Comparison of ENCODE assay signal across 23 cellular contexts in the genomic region with DNA sequence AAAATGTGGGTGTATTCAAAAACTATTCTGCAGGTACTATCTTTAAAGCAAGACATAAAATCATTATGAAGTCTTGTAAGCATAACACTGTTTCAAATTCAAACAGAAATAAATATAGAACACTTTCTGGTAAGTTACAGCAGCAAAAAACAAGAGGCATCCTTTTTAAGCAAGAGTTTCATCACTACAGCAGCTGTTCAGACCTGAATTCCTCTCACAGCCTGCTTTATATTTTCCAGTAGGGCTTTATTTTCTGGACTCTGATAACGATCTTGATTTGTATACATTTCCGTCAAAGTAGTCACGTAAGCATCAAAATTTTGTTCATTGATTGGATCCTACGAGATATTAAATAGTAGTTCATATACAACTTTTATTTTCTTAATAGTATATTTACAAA. TPM values are rescaled to one million over a fixed set of nuclear protein-coding genes. Genes with fewer than 3 reads are reported as not detected.
DNase-seq lines count a peak whose midpoint lies in the region; ATAC-seq, FAIRE-seq and TF ChIP-seq lines count a peak whose summit lies in the region.
"Had no signal": no experiment of that assay in that cellular context is flagged by ENCODE, and none has a peak within 500 bp of the region (broad histone marks: within the 10 kb centered on the region; RNA-seq: fewer than 3 reads in every experiment).

No MANE protein-coding gene starts in this region.

- H3K9me2 ChIP-seq in MM.1S (replicated peaks; ENCODE audit: insufficient read depth, low read length): no peaks in the 10 kb centered on the region
- H3K9me2 ChIP-seq: SK-N-SH had no signal

- TF ChIP-seq EP300 in A549 (IDR thresholded peaks at IDR 0.05): no peak

- H2AFZ ChIP-seq in MM.1S (ENCODE audit: low read length): no peak overlapping the region

- no peak for DNase-seq in A549 (ENCODE audit: low read depth in 1 of 2, low spot score in 1 of 2)
- peak; percentile 69 for DNase-seq in H4 (ENCODE audit: low spot score)
- peak; percentile 73 for DNase-seq in adipocyte (ENCODE audit: low read depth)
- peak; percentile 68 for DNase-seq in myocyte (ENCODE audit: low read depth)
- DNase-seq in MM.1S: no peak
- no peak for DNase-seq in osteocyte (ENCODE audit: extremely low spot score, unreplicated experiment)
- DNase-seq in LoVo (ENCODE audit: low spot score): no peak
- DNase-seq in activated T-cell treated with anti-CD3 and anti-CD28 coated beads, Interleukin-2, amount 50 U/mL, for 24 hours: no peak
- DNase-seq: activated CD4-positive, alpha-beta T cell treated with anti-CD3 and anti-CD28 coated beads, Interleukin-2, amount 10 ng/mL, durations not matched to agents 7 days and 5 days; activated naive CD4-positive, alpha-beta T cell treated with anti-CD3 and anti-CD28 coated beads, Interleukin-2, amount 10 ng/mL, durations not matched to agents 7 days and 5 days; activated T-cell treated with anti-CD3 and anti-CD28 coated beads for 4 hours; Caco-2; cortex of kidney; naive thymus-derived CD4-positive, alpha-beta T cell; NCI-H526 treated with DMSO at 0.1 percent for 48 hours; OCI-M1; SK-N-SH had no signal

- WGBS in A549 (ENCODE audit: missing lambda C conversion rate): 58% methylated on average over 4 of the region's 4 CpGs

- H3K4me3 Mint-ChIP-seq in osteocyte (ENCODE audit: unreplicated experiment): no peak overlapping the region
- no peak overlapping the region for H3K4me3 Mint-ChIP-seq in activated T-cell treated with anti-CD3 and anti-CD28 coated beads, Interleukin-2, amount 50 U/mL, for 24 hours
- H3K4me3 Mint-ChIP-seq: activated CD4-positive, alpha-beta T cell treated with anti-CD3 and anti-CD28 coated beads, Interleukin-2, amount 10 ng/mL, durations not matched to agents 7 days and 5 days; activated naive CD4-positive, alpha-beta T cell treated with anti-CD3 and anti-CD28 coated beads, Interleukin-2, amount 10 ng/mL, durations not matched to agents 7 days and 5 days; stimulated activated memory B cell treated with anti-CD40 and anti-IgM and Interleukin-4, amounts not matched to agents 10 μg/mL and 1 μg/mL and 100 μg/mL, for 72 hours; type B pancreatic cell had no signal

- H3K4me3 ChIP-seq in A549 (no peak overlapping the region), adipocyte (ENCODE audit: low read length) (no peak overlapping the region), MM.1S (ENCODE audit: low read length) (no peak overlapping the region)
- H3K4me3 ChIP-seq: body of pancreas had no signal

- CTCF ChIA-PET in A549 (lab: Yijun Ruan, JAX): interaction anchor here (1.4 kb wide), 1 partner anchor 14 kb away, joined by 3 read pairs; no protein-coding TSS in a partner anchor

- H3K4me2 ChIP-seq in A549: no peak overlapping the region
- no peak overlapping the region for H3K4me2 ChIP-seq in MM.1S (ENCODE audit: low read depth, low read length)
- H3K4me2 ChIP-seq: SK-N-SH had no signal

- H3K27me3 ChIP-seq in adipocyte (replicated peaks; ENCODE audit: control insufficient read depth, insufficient read depth, low read length) (peaks cover 61% of the 10 kb centered on the region), MM.1S (replicated peaks; ENCODE audit: insufficient read depth, low read length) (no peaks in the 10 kb centered on the region)
- H3K27me3 ChIP-seq: body of pancreas had no signal

- H3K27ac ChIP-seq in A549 (no peak overlapping the region), MM.1S (ENCODE audit: low read length) (no peak overlapping the region)
- H3K27ac ChIP-seq: body of pancreas had no signal

- H3K27me3 Mint-ChIP-seq in osteocyte (ENCODE audit: unreplicated experiment): peaks cover 17% of the 10 kb centered on the region
- no peaks in the 10 kb centered on the region for H3K27me3 Mint-ChIP-seq in activated T-cell treated with anti-CD3 and anti-CD28 coated beads, Interleukin-2, amount 50 U/mL, for 24 hours
- H3K27me3 Mint-ChIP-seq: activated naive CD4-positive, alpha-beta T cell treated with anti-CD3 and anti-CD28 coated beads, Interleukin-2, amount 10 ng/mL, durations not matched to agents 7 days and 5 days; stimulated activated memory B cell treated with anti-CD40 and anti-IgM and Interleukin-4, amounts not matched to agents 10 μg/mL and 1 μg/mL and 100 μg/mL, for 72 hours had no signal

- no peak overlapping the region for H3K27ac Mint-ChIP-seq in osteocyte (ENCODE audit: unreplicated experiment)
- H3K27ac Mint-ChIP-seq in activated T-cell treated with anti-CD3 and anti-CD28 coated beads, Interleukin-2, amount 50 U/mL, for 24 hours: no peak overlapping the region
- H3K27ac Mint-ChIP-seq: activated CD4-positive, alpha-beta T cell treated with anti-CD3 and anti-CD28 coated beads, Interleukin-2, amount 10 ng/mL, durations not matched to agents 7 days and 5 days; activated naive CD4-positive, alpha-beta T cell treated with anti-CD3 and anti-CD28 coated beads, Interleukin-2, amount 10 ng/mL, durations not matched to agents 7 days and 5 days; progenitor cell of endocrine pancreas; stimulated activated memory B cell treated with anti-CD40 and anti-IgM and Interleukin-4, amounts not matched to agents 10 μg/mL and 1 μg/mL and 100 μg/mL, for 72 hours; type B pancreatic cell had no signal

- H3K9me3 ChIP-seq in A549 (no peaks in the 10 kb centered on the region), adipocyte (ENCODE audit: control insufficient read depth, low read length) (no peaks in the 10 kb centered on the region), MM.1S (replicated peaks; ENCODE audit: insufficient read depth, low read length) (no peaks in the 10 kb centered on the region)
- H3K9me3 ChIP-seq: body of pancreas, Caco-2, SK-N-SH had no signal

- no peaks in the 10 kb centered on the region for H4K20me1 ChIP-seq in MM.1S (ENCODE audit: insufficient read depth, low read length)

- no peaks in the 10 kb centered on the region for H3K9me3 Mint-ChIP-seq in osteocyte (ENCODE audit: unreplicated experiment)
- H3K9me3 Mint-ChIP-seq in activated T-cell treated with anti-CD3 and anti-CD28 coated beads, Interleukin-2, amount 50 U/mL, for 24 hours: no peaks in the 10 kb centered on the region
- H3K9me3 Mint-ChIP-seq: activated CD4-positive, alpha-beta T cell treated with anti-CD3 and anti-CD28 coated beads, Interleukin-2, amount 10 ng/mL, durations not matched to agents 7 days and 5 days; activated naive CD4-positive, alpha-beta T cell treated with anti-CD3 and anti-CD28 coated beads, Interleukin-2, amount 10 ng/mL, durations not matched to agents 7 days and 5 days; naive thymus-derived CD4-positive, alpha-beta T cell; stimulated activated memory B cell treated with anti-CD40 and anti-IgM and Interleukin-4, amounts not matched to agents 10 μg/mL and 1 μg/mL and 100 μg/mL, for 72 hours; type B pancreatic cell had no signal

- H3K9ac ChIP-seq in adipocyte (ENCODE audit: low read length): no peak overlapping the region
- H3K9ac ChIP-seq in MM.1S (ENCODE audit: low read length): no peak overlapping the region
- H3K9ac ChIP-seq: SK-N-SH had no signal

- no peaks in the 10 kb centered on the region for H3K36me3 Mint-ChIP-seq in osteocyte (ENCODE audit: unreplicated experiment)
- H3K36me3 Mint-ChIP-seq in activated T-cell treated with anti-CD3 and anti-CD28 coated beads, Interleukin-2, amount 50 U/mL, for 24 hours (ENCODE audit: low read depth): no peaks in the 10 kb centered on the region
- H3K36me3 Mint-ChIP-seq: activated naive CD4-positive, alpha-beta T cell treated with anti-CD3 and anti-CD28 coated beads, Interleukin-2, amount 10 ng/mL, durations not matched to agents 7 days and 5 days; naive thymus-derived CD4-positive, alpha-beta T cell; stimulated activated memory B cell treated with anti-CD40 and anti-IgM and Interleukin-4, amounts not matched to agents 10 μg/mL and 1 μg/mL and 100 μg/mL, for 72 hours; type B pancreatic cell had no signal

- ATAC-seq in A549: no peak
- ATAC-seq: body of pancreas; naive thymus-derived CD4-positive, alpha-beta T cell; stimulated activated memory B cell treated with anti-CD40 and anti-IgM and Interleukin-4, amounts not matched to agents 10 μg/mL and 1 μg/mL and 100 μg/mL, for 72 hours had no signal

- POLR2A ChIA-PET in A549 (lab: Yijun Ruan, JAX): no interaction called here

- peak; percentile 23 for FAIRE-seq in A549 (lab: Jason Lieb, UNC)
- FAIRE-seq: A204.1, H1 had no signal

- no peaks in the 10 kb centered on the region for H3F3A ChIP-seq in MM.1S (ENCODE audit: insufficient read depth, low read length)

- no peaks in the 10 kb centered on the region for H3K79me2 ChIP-seq in MM.1S (ENCODE audit: low read length)

- TF ChIP-seq POLR2A in A549 (IDR thresholded peaks at IDR 0.05; ENCODE audit: low read length): no peak

- H3K36me3 ChIP-seq in adipocyte (ENCODE audit: control insufficient read depth, insufficient read depth, low read length, severe bottlenecking): no peaks in the 10 kb centered on the region
- no peaks in the 10 kb centered on the region for H3K36me3 ChIP-seq in MM.1S (replicated peaks; ENCODE audit: insufficient read depth, low read length)

- H3K4me1 Mint-ChIP-seq in osteocyte (ENCODE audit: unreplicated experiment): no peaks in the 10 kb centered on the region
- H3K4me1 Mint-ChIP-seq in activated T-cell treated with anti-CD3 and anti-CD28 coated beads, Interleukin-2, amount 50 U/mL, for 24 hours (ENCODE audit: low read depth): peaks cover 6% of the 10 kb centered on the region
- H3K4me1 Mint-ChIP-seq: activated CD4-positive, alpha-beta T cell treated with anti-CD3 and anti-CD28 coated beads, Interleukin-2, amount 10 ng/mL, durations not matched to agents 7 days and 5 days; activated naive CD4-positive, alpha-beta T cell treated with anti-CD3 and anti-CD28 coated beads, Interleukin-2, amount 10 ng/mL, durations not matched to agents 7 days and 5 days; stimulated activated memory B cell treated with anti-CD40 and anti-IgM and Interleukin-4, amounts not matched to agents 10 μg/mL and 1 μg/mL and 100 μg/mL, for 72 hours had no signal

- TF ChIP-seq CTCF in A549 (IDR thresholded peaks at IDR 0.05): no peak
- no peak for TF ChIP-seq CTCF in MM.1S (IDR thresholded peaks at IDR 0.05; ENCODE audit: low read length)
- TF ChIP-seq CTCF in osteocyte (IDR thresholded peaks at IDR 0.05): no peak

- TF ChIP-seq RAD21 in A549 (conservative IDR thresholded peaks at IDR 0.05 in 1 of 2, IDR thresholded peaks at IDR 0.05 in 1 of 2): no peak

- H3K4me1 ChIP-seq in A549: no peaks in the 10 kb centered on the region
- peaks cover 12% of the 10 kb centered on the region for H3K4me1 ChIP-seq in adipocyte (ENCODE audit: control insufficient read depth, insufficient read depth, low read length)
- H3K4me1 ChIP-seq in MM.1S (ENCODE audit: low read length): no peaks in the 10 kb centered on the region
- H3K4me1 ChIP-seq: body of pancreas, Caco-2 had no signal

TF ChIP-seq in A549, 52 proteins besides CTCF, POLR2A, EP300 and RAD21 (continues in another document):
- no peak for TF ChIP-seq ZFP36 (IDR thresholded peaks at IDR 0.05; ENCODE audit: borderline replicate concordance, partially characterized antibody)

RNA-seq across cellular contexts. Expression of a gene that starts 47.4 kb away (rescaled TPM):
- 3.7 and 5.3 TPM in 2 replicates for polyA plus RNA-seq in A549 (2011; rRNA removed)
- polyA plus RNA-seq in A549 (2012; cell fraction: cytosol; rRNA removed): 3.5 and 3.6 TPM in 2 replicates
- 13.1 and 14.0 TPM in 2 replicates for polyA plus RNA-seq in A549 (2012; cell fraction: nucleus; rRNA removed)
- 5.5 to 8.9 TPM (median 7.3 TPM) in 3 replicates for polyA plus RNA-seq in A549 (2017; fragmentation: RNase III; extraction: RNeasy Plus Mini Kit Qiagen cat#74134 plus additional on column Dnase treatment)
- polyA minus RNA-seq in A549 (2011; rRNA and poly(A)+ RNA removed): 3.3 and 4.9 TPM in 2 replicates
- 147 and 171 TPM in 2 replicates for total RNA-seq in H4 (2014; rRNA removed; shearing (Covaris generic))
- total RNA-seq in myocyte: 52.7 and 69.3 TPM in 2 replicates
- polyA plus RNA-seq in myocyte (2012): 212 TPM
- 459 and 488 TPM in 2 replicates for total RNA-seq in osteocyte

Comparison
In these comparisons a context has a peak if more than half of its experiments do, and no peak if none do; other contexts are left out.
1. DNase-seq: peak in H4 (single experiment), adipocyte (single experiment) and myocyte (single experiment); none in A549 (0 of 2), MM.1S (single experiment), osteocyte (single experiment), LoVo (single experiment) and activated T-cell treated with anti-CD3 and anti-CD28 coated beads, Interleukin-2, amount 50 U/mL, for 24 hours (single experiment).